17 cellular contexts compared by ENCODE assay signal in genomic region chr1:5908461-5909375, GRCh38.
"Had no signal": no experiment of that assay in that cellular context is flagged by ENCODE, and none has a peak within 500 bp of the region (broad histone marks: within the 10 kb centered on the region; RNA-seq: fewer than 3 reads in every experiment).

No MANE protein-coding gene starts in this region.

- H3K4me3 ChIP-seq: adrenal gland, ovary, SJSA1, transverse colon had no signal

- H3K9me3 ChIP-seq: adrenal gland, ovary, SJSA1, transverse colon had no signal

- H3K27me3 Mint-ChIP-seq: activated CD4-positive, alpha-beta T cell treated with anti-CD3 and anti-CD28 coated beads for 36 hours; activated naive CD4-positive, alpha-beta T cell treated with anti-CD3 and anti-CD28 coated beads, Interleukin-2, amount 10 ng/mL, durations not matched to agents 7 days and 5 days; stimulated activated memory B cell treated with anti-CD40 and anti-IgM and Interleukin-4, amounts not matched to agents 10 μg/mL and 1 μg/mL and 100 μg/mL, for 72 hours had no signal

- H3K9me3 Mint-ChIP-seq: activated naive CD4-positive, alpha-beta T cell treated with anti-CD3 and anti-CD28 coated beads, Interleukin-2, amount 10 ng/mL, durations not matched to agents 7 days and 5 days; activated T-helper 2 cell treated with anti-CD3 and anti-CD28 coated beads, Interferon-gamma antibody, Interleukin-2, Interleukin-4, amounts not matched to agents 10 μg/mL and 5 μg/mL and 100 μg/mL, durations not matched to agents 14 hours and 24 hours and 36 hours; immature natural killer cell; nephron; stimulated activated memory B cell treated with anti-CD40 and anti-IgM and Interleukin-4, amounts not matched to agents 10 μg/mL and 1 μg/mL and 100 μg/mL, for 72 hours had no signal

- H3K4me3 Mint-ChIP-seq: activated CD4-positive, alpha-beta T cell treated with anti-CD3 and anti-CD28 coated beads for 36 hours; activated naive CD4-positive, alpha-beta T cell treated with anti-CD3 and anti-CD28 coated beads, Interleukin-2, amount 10 ng/mL, durations not matched to agents 7 days and 5 days; immature natural killer cell; nephron; stimulated activated memory B cell treated with anti-CD40 and anti-IgM and Interleukin-4, amounts not matched to agents 10 μg/mL and 1 μg/mL and 100 μg/mL, for 72 hours had no signal

- H3K4me1 Mint-ChIP-seq: activated CD4-positive, alpha-beta T cell treated with anti-CD3 and anti-CD28 coated beads for 36 hours; activated naive CD4-positive, alpha-beta T cell treated with anti-CD3 and anti-CD28 coated beads, Interleukin-2, amount 10 ng/mL, durations not matched to agents 7 days and 5 days; immature natural killer cell; stimulated activated memory B cell treated with anti-CD40 and anti-IgM and Interleukin-4, amounts not matched to agents 10 μg/mL and 1 μg/mL and 100 μg/mL, for 72 hours had no signal

- H3K27ac Mint-ChIP-seq: activated CD4-positive, alpha-beta T cell treated with anti-CD3 and anti-CD28 coated beads for 36 hours; activated naive CD4-positive, alpha-beta T cell treated with anti-CD3 and anti-CD28 coated beads, Interleukin-2, amount 10 ng/mL, durations not matched to agents 7 days and 5 days; activated T-helper 2 cell treated with anti-CD3 and anti-CD28 coated beads, Interferon-gamma antibody, Interleukin-2, Interleukin-4, amounts not matched to agents 10 μg/mL and 5 μg/mL and 100 μg/mL, durations not matched to agents 14 hours and 24 hours and 36 hours; immature natural killer cell; nephron; stimulated activated memory B cell treated with anti-CD40 and anti-IgM and Interleukin-4, amounts not matched to agents 10 μg/mL and 1 μg/mL and 100 μg/mL, for 72 hours had no signal

- H3K27me3 ChIP-seq: adrenal gland, ovary, SJSA1, transverse colon had no signal

- H3K36me3 ChIP-seq: ovary, SJSA1 had no signal

- H3K27ac ChIP-seq: adrenal gland, ovary, SJSA1, transverse colon, WERI-Rb-1 had no signal

- H3K4me1 ChIP-seq: adrenal gland, SJSA1, transverse colon had no signal

- DNase-seq: activated CD4-positive, alpha-beta T cell treated with anti-CD3 and anti-CD28 coated beads for 36 hours; activated naive CD4-positive, alpha-beta T cell treated with anti-CD3 and anti-CD28 coated beads, Interleukin-2, amount 10 ng/mL, durations not matched to agents 7 days and 5 days; activated T-cell treated with anti-CD3 and anti-CD28 coated beads for 4 hours; central memory CD4-positive, alpha-beta T cell; cortex of kidney; immature natural killer cell; left cardiac atrium; ovary; retina; T1000; transverse colon; WERI-Rb-1 had no signal
